In genomic region chr13:44283598-44283997, GRCh38 we compare ENCODE assay signal across 23 cellular contexts.
"Had no signal": no experiment of that assay in that cellular context is flagged by ENCODE, and none has a peak within 500 bp of the region (broad histone marks: within the 10 kb centered on the region; RNA-seq: fewer than 3 reads in every experiment).

No MANE protein-coding gene starts in this region.

- H3K9ac ChIP-seq: SK-N-SH had no signal

- ATAC-seq: HepG2, Panc1, PC-3, T-cell had no signal

- H3K4me3 Mint-ChIP-seq: T-cell had no signal

- H3K27ac Mint-ChIP-seq: T-cell had no signal

- H3K4me3 ChIP-seq: MG63 had no signal

- H3K9me2 ChIP-seq: SK-N-SH had no signal

- H3K27ac ChIP-seq: RWPE1 had no signal

- H3K4me2 ChIP-seq: SK-N-SH had no signal

- H3K36me3 ChIP-seq: MG63 had no signal

- H3K27me3 ChIP-seq: MG63 had no signal

- H3K9me3 ChIP-seq: MG63, SK-N-SH had no signal

- DNase-seq: IMR-90, Karpas-422, KG1, MG63, NCI-H1092 treated with DMSO at 0.1 percent for 48 hours, NCI-H1436 treated with DMSO at 0.1 percent for 48 hours, NCI-H1694, NCI-H187 treated with DMSO at 0.1 percent for 48 hours, NCI-H2029 treated with DMSO at 0.1 percent for 48 hours, NCI-H226, NCI-H446, NCI-H510A, NCI-H524 treated with DMSO at 0.1 percent for 48 hours, NCI-H69, NCI-H774, PC-3, SHP77, SK-N-SH, SW 1271, T-cell had no signal
